8 cellular contexts compared by ENCODE assay signal in genomic region chr2:112584891-112585250, GRCh38.
DNase-seq lines count a peak whose midpoint lies in the region; ATAC-seq and TF ChIP-seq lines count a peak whose summit lies in the region.

No MANE protein-coding gene starts in this region.

- H3K27ac Mint-ChIP-seq in stimulated activated naive CD8-positive, alpha-beta T cell treated with anti-CD3 and anti-CD28 coated beads, Interleukin-15, Interleukin-2, amounts not matched to agents 100 ng/mL and 50 ng/mL, for 24 hours = peak overlapping the region; percentile 95
- peak overlapping the region; percentile 99 for H3K27ac Mint-ChIP-seq in central memory CD8-positive, alpha-beta T cell (ENCODE audit: low read depth)

- peaks cover 2 to 14% of the 10 kb centered on the region in 2 donors for H3K36me3 ChIP-seq in mucosa of rectum (ENCODE audit: control insufficient read depth in 2 of 2, insufficient read depth in 2 of 2, low read length in 2 of 2)

- H3K9me3 Mint-ChIP-seq in stimulated activated naive CD8-positive, alpha-beta T cell treated with anti-CD3 and anti-CD28 coated beads, Interleukin-15, Interleukin-2, amounts not matched to agents 100 ng/mL and 50 ng/mL, for 24 hours = no peaks in the 10 kb centered on the region
- no peaks in the 10 kb centered on the region for H3K9me3 Mint-ChIP-seq in central memory CD8-positive, alpha-beta T cell

- no peaks in the 10 kb centered on the region for H3K27me3 ChIP-seq in mucosa of rectum (ENCODE audit: control insufficient read depth in 2 of 2, insufficient read depth in 2 of 2, low read length in 2 of 2)

- H3K27me3 Mint-ChIP-seq in stimulated activated naive CD8-positive, alpha-beta T cell treated with anti-CD3 and anti-CD28 coated beads, Interleukin-15, Interleukin-2, amounts not matched to agents 100 ng/mL and 50 ng/mL, for 24 hours = no peaks in the 10 kb centered on the region
- no peaks in the 10 kb centered on the region for H3K27me3 Mint-ChIP-seq in central memory CD8-positive, alpha-beta T cell

- H3K4me1 Mint-ChIP-seq in stimulated activated naive CD8-positive, alpha-beta T cell treated with anti-CD3 and anti-CD28 coated beads, Interleukin-15, Interleukin-2, amounts not matched to agents 100 ng/mL and 50 ng/mL, for 24 hours (ENCODE audit: low read depth) = peaks cover 36% of the 10 kb centered on the region
- H3K4me1 Mint-ChIP-seq in central memory CD8-positive, alpha-beta T cell = peaks cover 36% of the 10 kb centered on the region

- peak overlapping the region; percentile 76 to 92 for H3K9ac ChIP-seq in mucosa of rectum (ENCODE audit: low read depth in 1 of 2, low read length in 2 of 2)

- peak overlapping the region; percentile 96 for H3K4me3 Mint-ChIP-seq in stimulated activated naive CD8-positive, alpha-beta T cell treated with anti-CD3 and anti-CD28 coated beads, Interleukin-15, Interleukin-2, amounts not matched to agents 100 ng/mL and 50 ng/mL, for 24 hours
- H3K4me3 Mint-ChIP-seq in central memory CD8-positive, alpha-beta T cell = peak overlapping the region; percentile 92

- H3K9me3 ChIP-seq in mucosa of rectum (ENCODE audit: control insufficient read depth in 2 of 2, low read length in 2 of 2) = no peaks in the 10 kb centered on the region

- no peak for TF ChIP-seq POLR2A in erythroblast (IDR thresholded peaks at IDR 0.05; ENCODE audit: low read length)

- no peak for ATAC-seq in stimulated activated naive CD8-positive, alpha-beta T cell treated with anti-CD3 and anti-CD28 coated beads, Interleukin-15, Interleukin-2, amounts not matched to agents 100 U/mL and 50 U/mL, for 24 hours
- no peak for ATAC-seq in central memory CD8-positive, alpha-beta T cell (replicated peaks; ENCODE audit: extremely low read depth, poor library complexity, severe bottlenecking)
- ATAC-seq in GM18519 (IDR thresholded peaks at IDR 0.05; ENCODE audit: low FRiP score, unreplicated experiment) (no peak), HG03175 (IDR thresholded peaks at IDR 0.05; ENCODE audit: unreplicated experiment) (no peak)

- H3K4me1 ChIP-seq in mucosa of rectum (ENCODE audit: control insufficient read depth in 2 of 2, insufficient read depth in 2 of 2, low read length in 2 of 2) = peaks cover 11 to 16% of the 10 kb centered on the region in 2 donors

- H3K36me3 Mint-ChIP-seq in stimulated activated naive CD8-positive, alpha-beta T cell treated with anti-CD3 and anti-CD28 coated beads, Interleukin-15, Interleukin-2, amounts not matched to agents 100 ng/mL and 50 ng/mL, for 24 hours (ENCODE audit: low read depth) = peaks cover 31% of the 10 kb centered on the region
- H3K36me3 Mint-ChIP-seq in central memory CD8-positive, alpha-beta T cell (ENCODE audit: insufficient read depth) = peaks cover 28% of the 10 kb centered on the region

- peak overlapping the region; percentile 79 to 99 for H3K4me3 ChIP-seq in mucosa of rectum (ENCODE audit: low read length in 2 of 2)

- H3K27ac ChIP-seq in mucosa of rectum (ENCODE audit: low read depth in 2 of 2, low read length in 2 of 2) = peak overlapping the region; percentile 94 to 96

- no peak for DNase-seq in stimulated activated naive CD8-positive, alpha-beta T cell treated with anti-CD3 and anti-CD28 coated beads, Interleukin-15, Interleukin-2, amounts not matched to agents 100 U/mL and 50 U/mL, for 24 hours
- DNase-seq in central memory CD8-positive, alpha-beta T cell (ENCODE audit: low spot score in 2 of 2) = no peak
- DNase-seq in NCI-H2171 (lab: John Stamatoyannopoulos, UW) (no peak), erythroblast (lab: John Stamatoyannopoulos, UW) (no peak)
